1 cellular context compared by ENCODE assay signal in the genomic region with DNA sequence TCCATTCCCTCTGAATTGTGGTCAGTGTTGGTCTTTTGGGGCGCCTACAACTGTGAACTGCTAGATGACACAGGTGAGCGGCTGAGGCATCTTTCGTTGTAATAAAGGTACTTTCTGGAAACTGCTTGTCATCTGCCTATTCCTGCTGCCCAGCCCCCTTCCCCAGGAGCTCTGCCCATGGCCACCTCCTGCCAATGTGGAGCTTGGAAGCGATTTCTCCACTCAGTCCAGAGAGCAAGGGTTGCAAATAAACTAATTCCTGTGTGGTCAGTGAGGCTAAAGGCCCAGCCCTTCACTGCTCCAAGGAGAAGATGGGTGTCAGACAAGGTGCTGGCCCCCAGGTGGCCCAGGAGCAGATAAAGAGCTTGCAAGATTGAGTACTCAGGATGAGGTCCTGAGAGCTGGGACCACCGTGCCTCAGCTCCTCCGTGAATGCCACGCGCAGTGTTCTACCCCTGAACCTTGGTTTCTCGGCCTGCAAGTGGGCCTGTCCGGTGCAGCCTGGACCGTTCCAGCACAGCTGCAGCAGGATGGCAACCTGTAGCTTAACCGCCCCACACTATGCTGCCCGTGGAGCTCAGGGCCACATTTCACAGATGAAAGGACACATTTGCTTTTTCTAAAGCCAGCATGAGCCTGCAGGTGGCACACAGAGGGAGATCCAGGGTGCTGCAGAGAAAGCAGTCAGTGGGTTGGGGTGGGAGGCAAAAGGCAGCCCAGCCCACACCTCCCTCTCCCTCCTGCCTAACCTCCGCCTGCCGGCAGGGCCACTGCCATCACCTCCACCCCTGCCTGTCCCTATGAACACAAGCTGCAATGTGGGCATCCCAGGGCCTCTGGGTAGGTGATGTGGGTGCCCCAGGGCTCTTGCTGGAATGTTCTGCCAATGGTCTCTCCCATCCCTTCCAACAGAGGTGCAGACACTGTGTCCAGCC.
TF ChIP-seq lines count a peak whose summit lies in the region.

No MANE protein-coding gene starts in this region.

TF ChIP-seq in HepG2, 621 proteins besides CTCF, POLR2A, EP300 and RAD21 (continued from another document):
- TF ChIP-seq, protein P1, sequence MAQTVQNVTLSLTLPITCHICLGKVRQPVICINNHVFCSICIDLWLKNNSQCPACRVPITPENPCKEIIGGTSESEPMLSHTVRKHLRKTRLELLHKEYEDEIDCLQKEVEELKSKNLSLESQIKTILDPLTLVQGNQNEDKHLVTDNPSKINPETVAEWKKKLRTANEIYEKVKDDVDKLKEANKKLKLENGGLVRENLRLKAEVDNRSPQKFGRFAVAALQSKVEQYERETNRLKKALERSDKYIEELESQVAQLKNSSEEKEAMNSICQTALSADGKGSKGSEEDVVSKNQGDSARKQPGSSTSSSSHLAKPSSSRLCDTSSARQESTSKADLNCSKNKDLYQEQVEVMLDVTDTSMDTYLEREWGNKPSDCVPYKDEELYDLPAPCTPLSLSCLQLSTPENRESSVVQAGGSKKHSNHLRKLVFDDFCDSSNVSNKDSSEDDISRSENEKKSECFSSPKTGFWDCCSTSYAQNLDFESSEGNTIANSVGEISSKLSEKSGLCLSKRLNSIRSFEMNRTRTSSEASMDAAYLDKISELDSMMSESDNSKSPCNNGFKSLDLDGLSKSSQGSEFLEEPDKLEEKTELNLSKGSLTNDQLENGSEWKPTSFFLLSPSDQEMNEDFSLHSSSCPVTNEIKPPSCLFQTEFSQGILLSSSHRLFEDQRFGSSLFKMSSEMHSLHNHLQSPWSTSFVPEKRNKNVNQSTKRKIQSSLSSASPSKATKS (CRISPR knock-in tag; IDR thresholded peaks at IDR 0.05): no peak
- TF ChIP-seq WIZ (CRISPR knock-in tag; IDR thresholded peaks at IDR 0.05) (no peak), ASH2L (IDR thresholded peaks at IDR 0.05; ENCODE audit: insufficient read length, low read depth, low read length) (no peak)
- TF ChIP-seq, protein P2, sequence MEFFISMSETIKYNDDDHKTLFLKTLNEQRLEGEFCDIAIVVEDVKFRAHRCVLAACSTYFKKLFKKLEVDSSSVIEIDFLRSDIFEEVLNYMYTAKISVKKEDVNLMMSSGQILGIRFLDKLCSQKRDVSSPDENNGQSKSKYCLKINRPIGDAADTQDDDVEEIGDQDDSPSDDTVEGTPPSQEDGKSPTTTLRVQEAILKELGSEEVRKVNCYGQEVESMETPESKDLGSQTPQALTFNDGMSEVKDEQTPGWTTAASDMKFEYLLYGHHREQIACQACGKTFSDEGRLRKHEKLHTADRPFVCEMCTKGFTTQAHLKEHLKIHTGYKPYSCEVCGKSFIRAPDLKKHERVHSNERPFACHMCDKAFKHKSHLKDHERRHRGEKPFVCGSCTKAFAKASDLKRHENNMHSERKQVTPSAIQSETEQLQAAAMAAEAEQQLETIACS (CRISPR knock-in tag; IDR thresholded peaks at IDR 0.05): no peak
- TF ChIP-seq, protein P3, sequence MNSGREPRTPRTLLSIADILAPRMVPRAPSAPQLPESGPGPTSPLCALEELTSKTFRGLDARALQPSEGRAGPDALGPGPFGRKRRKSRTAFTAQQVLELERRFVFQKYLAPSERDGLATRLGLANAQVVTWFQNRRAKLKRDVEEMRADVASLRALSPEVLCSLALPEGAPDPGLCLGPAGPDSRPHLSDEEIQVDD (CRISPR knock-in tag; IDR thresholded peaks at IDR 0.05; ENCODE audit: borderline replicate concordance): no peak
- TF ChIP-seq, protein P4, sequence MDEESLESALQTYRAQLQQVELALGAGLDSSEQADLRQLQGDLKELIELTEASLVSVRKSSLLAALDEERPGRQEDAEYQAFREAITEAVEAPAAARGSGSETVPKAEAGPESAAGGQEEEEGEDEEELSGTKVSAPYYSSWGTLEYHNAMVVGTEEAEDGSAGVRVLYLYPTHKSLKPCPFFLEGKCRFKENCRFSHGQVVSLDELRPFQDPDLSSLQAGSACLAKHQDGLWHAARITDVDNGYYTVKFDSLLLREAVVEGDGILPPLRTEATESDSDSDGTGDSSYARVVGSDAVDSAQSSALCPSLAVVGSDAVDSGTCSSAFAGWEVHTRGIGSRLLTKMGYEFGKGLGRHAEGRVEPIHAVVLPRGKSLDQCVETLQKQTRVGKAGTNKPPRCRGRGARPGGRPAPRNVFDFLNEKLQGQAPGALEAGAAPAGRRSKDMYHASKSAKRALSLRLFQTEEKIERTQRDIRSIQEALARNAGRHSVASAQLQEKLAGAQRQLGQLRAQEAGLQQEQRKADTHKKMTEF (CRISPR knock-in tag; IDR thresholded peaks at IDR 0.05): no peak
